In the genomic region with DNA sequence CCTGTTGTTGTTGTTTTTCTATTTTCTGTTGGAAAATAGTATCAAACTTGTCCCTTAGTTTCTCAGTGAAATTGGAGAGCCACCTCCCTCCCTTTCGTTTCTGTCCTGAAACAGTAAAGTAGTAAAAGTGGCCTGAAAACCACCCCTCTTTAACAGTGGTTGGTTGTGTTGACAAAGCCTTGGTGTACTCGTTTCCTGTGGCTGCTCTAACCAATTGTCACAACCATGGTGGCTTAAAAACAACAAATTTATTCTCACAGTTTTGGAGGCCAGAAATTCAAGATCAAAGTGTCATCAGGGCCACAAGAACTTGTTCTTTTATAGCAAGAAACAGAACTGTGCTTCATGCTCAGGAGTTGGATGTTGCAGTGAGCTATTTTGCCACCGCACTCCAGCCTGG, we compare ENCODE assay signal across 25 cellular contexts. TPM values are rescaled to one million over a fixed set of nuclear protein-coding genes. Genes with fewer than 3 reads are reported as not detected.
DNase-seq lines count a peak whose midpoint lies in the region; ATAC-seq, FAIRE-seq and TF ChIP-seq lines count a peak whose summit lies in the region.
"Had no signal": no experiment of that assay in that cellular context is flagged by ENCODE, and none has a peak within 500 bp of the region (broad histone marks: within the 10 kb centered on the region; RNA-seq: fewer than 3 reads in every experiment).

No MANE protein-coding gene starts in this region.

- H2AFZ ChIP-seq in endothelial cell of umbilical vein (ENCODE audit: low read depth, low read length), result no peak overlapping the region

- no peak for TF ChIP-seq POLR2A in endothelial cell of umbilical vein (IDR thresholded peaks at IDR 0.05; ENCODE audit: low read depth, low read length)
- no peak for TF ChIP-seq POLR2A in gastrocnemius medialis (IDR thresholded peaks at IDR 0.05)
- no peak for TF ChIP-seq POLR2A in erythroblast (IDR thresholded peaks at IDR 0.05; ENCODE audit: low read length)

- H4K20me1 ChIP-seq in endothelial cell of umbilical vein (replicated peaks; ENCODE audit: control insufficient read depth, extremely low read depth, insufficient read depth, low read length), result no peaks in the 10 kb centered on the region

- FAIRE-seq in endothelial cell of umbilical vein (lab: Jason Lieb, UNC), result peak; percentile 4
- FAIRE-seq: GM12891, H54, HTR-8/SVneo had no signal

- no peaks in the 10 kb centered on the region for H3K9me1 ChIP-seq in endothelial cell of umbilical vein (replicated peaks; ENCODE audit: control insufficient read depth, extremely low read depth, insufficient read depth, low read length)

- TF ChIP-seq CTCF in endothelial cell of umbilical vein (IDR thresholded peaks at IDR 0.05; ENCODE audit: extremely low read depth in 1 of 2, insufficient read depth in 1 of 2, low read depth in 1 of 2, low read length in 2 of 2) (no peak), gastrocnemius medialis (IDR thresholded peaks at IDR 0.05 in 4 of 5, conservative IDR thresholded peaks at IDR 0.05 in 1 of 5) (no peak)

- peak overlapping the region; percentile 26 to 96 (median 70) for H3K27ac Mint-ChIP-seq in CD8-positive, alpha-beta memory T cell

- ATAC-seq in gastrocnemius medialis, result no peak

- H3K9ac ChIP-seq in endothelial cell of umbilical vein (replicated peaks; ENCODE audit: extremely low read depth, insufficient read depth, low read length), result no peak overlapping the region

- peak overlapping the region; percentile 20 to 84 (median 38) for H3K4me3 Mint-ChIP-seq in CD8-positive, alpha-beta memory T cell

- no peak overlapping the region for H3K4me2 ChIP-seq in endothelial cell of umbilical vein (ENCODE audit: insufficient read depth, low read length)

- peaks cover 32 to 53% (median 41%) of the 10 kb centered on the region in 3 donors for H3K4me1 Mint-ChIP-seq in CD8-positive, alpha-beta memory T cell

- peaks cover 4% of the 10 kb centered on the region for H3K27me3 ChIP-seq in CD8-positive, alpha-beta memory T cell (ENCODE audit: insufficient read depth, low read length, poor library complexity, severe bottlenecking)
- no peaks in the 10 kb centered on the region for H3K27me3 ChIP-seq in endothelial cell of umbilical vein (ENCODE audit: control insufficient read depth in 2 of 2, insufficient read depth in 2 of 2, low read length in 2 of 2)
- H3K27me3 ChIP-seq in gastrocnemius medialis, result no peaks in the 10 kb centered on the region

- dilution Hi-C loops in endothelial cell of umbilical vein (cut with MboI; ENCODE audit: extremely low pct_ligation_motif_present, low sequenced_read_pairs), result no loop called here

- DNase-seq in CD8-positive, alpha-beta memory T cell, result peak in 1 of 5 donors; percentile 16
- DNase-seq in Jurkat, Clone E6-1 (ENCODE audit: low read depth, low spot score), result peak; percentile 36
- DNase-seq in endothelial cell of umbilical vein (ENCODE audit: low read depth, low spot score) (no peak), gastrocnemius medialis (no peak), MV-4-11 (lab: John Stamatoyannopoulos, UW) (no peak), erythroblast (lab: John Stamatoyannopoulos, UW) (no peak)
- DNase-seq in activated naive CD4-positive, alpha-beta T cell treated with anti-CD3 and anti-CD28 coated beads, Interleukin-2, amount 50 U/mL, for 16 hours, result no peak
- DNase-seq: COR-L47, DMS153, GF-D8, IMR-90, Kasumi-1, MM.1S, NCI-H1417, NCI-H187, NCI-H2227 treated with DMSO at 0.1 percent for 48 hours, NCI-H510A treated with DMSO at 0.1 percent for 48 hours, NCI-H774, OCI-M1, Right ventricle myocardium superior, SW 1271 had no signal

- H3K27ac ChIP-seq in CD8-positive, alpha-beta memory T cell (ENCODE audit: low read depth, low read length), result no peak overlapping the region
- H3K27ac ChIP-seq in endothelial cell of umbilical vein (ENCODE audit: insufficient read depth, low read depth, low read length) (no peak overlapping the region), gastrocnemius medialis (peak overlapping the region; percentile 92 to 99 (median 94))
- H3K27ac ChIP-seq: C4-2B had no signal

- no peaks in the 10 kb centered on the region for H3K36me3 ChIP-seq in CD8-positive, alpha-beta memory T cell (ENCODE audit: insufficient read depth, low read length)
- H3K36me3 ChIP-seq in endothelial cell of umbilical vein (ENCODE audit: control insufficient read depth in 2 of 2, extremely low read depth in 1 of 2, insufficient read depth in 2 of 2, low read length in 2 of 2), result no peaks in the 10 kb centered on the region
- H3K36me3 ChIP-seq in gastrocnemius medialis, result peaks cover 0 to 4% of the 10 kb centered on the region in 2 donors

- BruUV-seq in endothelial cell of umbilical vein (replicated peaks; lab: Mats Ljungman, UMichigan), result no TSS peak

- peaks cover 19% of the 10 kb centered on the region for H3K4me1 ChIP-seq in CD8-positive, alpha-beta memory T cell (ENCODE audit: insufficient read depth, low read length)
- peaks cover 21% of the 10 kb centered on the region for H3K4me1 ChIP-seq in endothelial cell of umbilical vein (ENCODE audit: control insufficient read depth, extremely low read depth, insufficient read depth, low read length)
- peaks cover 36 to 39% of the 10 kb centered on the region in 2 donors for H3K4me1 ChIP-seq in gastrocnemius medialis

- intact Hi-C loops in endothelial cell of umbilical vein (cut with micrococcal nuclease), result no loop called here
- intact Hi-C loops in gastrocnemius medialis (cut with DNase I; ENCODE audit: low total_unique reads), result no loop called here

- H3K9me3 Mint-ChIP-seq in CD8-positive, alpha-beta memory T cell, result no peaks in the 10 kb centered on the region

- H3K9me3 ChIP-seq in CD8-positive, alpha-beta memory T cell (ENCODE audit: low read length), result no peaks in the 10 kb centered on the region
- H3K9me3 ChIP-seq in endothelial cell of umbilical vein (replicated peaks; ENCODE audit: control insufficient read depth, insufficient read depth, low read length), result no peaks in the 10 kb centered on the region
- H3K9me3 ChIP-seq in gastrocnemius medialis, result no peaks in the 10 kb centered on the region

- in situ Hi-C loops in gastrocnemius medialis (cut with MboI; ENCODE audit: low sequenced_read_pairs in 4 of 4), result no loop called here

- CTCF ChIA-PET in CD8-positive, alpha-beta memory T cell (lab: Charles Lee), result interaction anchor here (0.8 to 1.5 kb wide), 3 partner anchors 12 to 118 kb away, joined by 3 to 5 read pairs (median 4); a partner anchor contains a TSS
- CTCF ChIA-PET in endothelial cell of umbilical vein (lab: Charles Lee), result interaction anchor here (0.8 to 5.0 kb wide), 6 partner anchors 11 to 150 kb away, joined by 3 to 32 read pairs (median 6); no protein-coding TSS in a partner anchor

- H3K4me3 ChIP-seq in CD8-positive, alpha-beta memory T cell (ENCODE audit: low read length), result no peak overlapping the region
- H3K4me3 ChIP-seq in Jurkat, Clone E6-1 (ENCODE audit: low read length), result no peak overlapping the region
- no peak overlapping the region for H3K4me3 ChIP-seq in endothelial cell of umbilical vein (replicated peaks in 1 of 3; ENCODE audit: insufficient read depth in 1 of 3, low read depth in 1 of 3, low read length in 3 of 3)
- no peak overlapping the region for H3K4me3 ChIP-seq in gastrocnemius medialis

- H3K79me2 ChIP-seq in endothelial cell of umbilical vein (ENCODE audit: control insufficient read depth, insufficient read depth, low read length), result no peaks in the 10 kb centered on the region

- peaks cover 1 to 15% of the 10 kb centered on the region in 2 donors for H3K27me3 Mint-ChIP-seq in CD8-positive, alpha-beta memory T cell

- H3K36me3 Mint-ChIP-seq in CD8-positive, alpha-beta memory T cell, result peaks cover 0 to 2% (median 0%) of the 10 kb centered on the region in 3 donors

- POLR2A ChIA-PET in CD8-positive, alpha-beta memory T cell (lab: Charles Lee), result interaction anchor here (1.0 kb wide), 1 partner anchor 118 kb away, joined by 3 read pairs; a partner anchor contains a TSS
- POLR2A ChIA-PET in endothelial cell of umbilical vein (lab: Charles Lee), result no interaction called here

TF ChIP-seq in endothelial cell of umbilical vein, 7 proteins besides CTCF, POLR2A, EP300 and RAD21:
- TF ChIP-seq EZH2 (IDR thresholded peaks at IDR 0.05; ENCODE audit: borderline replicate concordance, low read depth, low read length, severe bottlenecking) (no peak), JUN (IDR thresholded peaks at IDR 0.05; ENCODE audit: borderline replicate concordance, insufficient read depth, insufficient read length, low read depth) (no peak), FOS (IDR thresholded peaks at IDR 0.05; ENCODE audit: borderline replicate concordance, insufficient read depth, low read length) (no peak), GATA2 (IDR thresholded peaks at IDR 0.05; ENCODE audit: insufficient read depth, insufficient read length, low read depth, low read length) (no peak), MYC (IDR thresholded peaks at IDR 0.05; ENCODE audit: low read depth, low read length) (no peak), POLR2AphosphoS5 (IDR thresholded peaks at IDR 0.05; ENCODE audit: insufficient read depth, low read depth, low read length) (no peak)
- TF ChIP-seq, protein P1, sequence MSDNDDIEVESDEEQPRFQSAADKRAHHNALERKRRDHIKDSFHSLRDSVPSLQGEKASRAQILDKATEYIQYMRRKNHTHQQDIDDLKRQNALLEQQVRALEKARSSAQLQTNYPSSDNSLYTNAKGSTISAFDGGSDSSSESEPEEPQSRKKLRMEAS (IDR thresholded peaks at IDR 0.05; ENCODE audit: insufficient read depth, insufficient read length), result no peak

RNA-seq across cellular contexts. Expression of a gene that starts 4.0 kb away (rescaled TPM):
- total RNA-seq in CD8-positive, alpha-beta memory T cell, result 1 to 10 TPM; 3.6 to 4.8 TPM
- 3.9 TPM for polyA plus RNA-seq in CD8-positive, alpha-beta memory T cell
- not detected for polyA plus RNA-seq in Jurkat, Clone E6-1 (2012; ENCODE audit: insufficient read depth, insufficient read length)
- 134 and 152 TPM in 2 replicates for total RNA-seq in endothelial cell of umbilical vein
- polyA plus RNA-seq in endothelial cell of umbilical vein, result 50.9 and 53.5 TPM in 2 replicates
- polyA plus RNA-seq in endothelial cell of umbilical vein (2011; cell fraction: cytosol; rRNA removed), result 49.0 and 50.6 TPM in 2 replicates
- polyA plus RNA-seq in endothelial cell of umbilical vein (2011; cell fraction: nucleus; rRNA removed), result 84.1 and 102 TPM in 2 replicates
- polyA plus RNA-seq in endothelial cell of umbilical vein (2012), result 29.9 and 46.0 TPM in 2 replicates
- polyA minus RNA-seq in endothelial cell of umbilical vein, result 111 and 117 TPM in 2 replicates
- 0.72 TPM for polyA minus RNA-seq in endothelial cell of umbilical vein (2011; cell fraction: cytosol; rRNA and poly(A)+ RNA removed)
- polyA minus RNA-seq in endothelial cell of umbilical vein (2011; cell fraction: nucleus; rRNA and poly(A)+ RNA removed), result 62.9 and 88.7 TPM in 2 replicates
- 100 to 1,000 TPM in 2 of 4 donors, 10 to 100 TPM in 2; 40.7 to 267 (median 153) TPM for total RNA-seq in gastrocnemius medialis

Comparison
In these comparisons a context has a peak if more than half of its experiments do, and no peak if none do; other contexts are left out.
1. H3K27ac ChIP-seq: peak in gastrocnemius medialis (4 of 4); none in CD8-positive, alpha-beta memory T cell (single experiment) and endothelial cell of umbilical vein (single experiment).
2. RNA of a gene that starts 4.0 kb away (total RNA-seq): 40.7 to 267 TPM in gastrocnemius medialis and 134 to 152 TPM in endothelial cell of umbilical vein; 3.6 to 4.8 TPM in CD8-positive, alpha-beta memory T cell; every median in the first group is over 4 times any median in the second.